In the genomic region with DNA sequence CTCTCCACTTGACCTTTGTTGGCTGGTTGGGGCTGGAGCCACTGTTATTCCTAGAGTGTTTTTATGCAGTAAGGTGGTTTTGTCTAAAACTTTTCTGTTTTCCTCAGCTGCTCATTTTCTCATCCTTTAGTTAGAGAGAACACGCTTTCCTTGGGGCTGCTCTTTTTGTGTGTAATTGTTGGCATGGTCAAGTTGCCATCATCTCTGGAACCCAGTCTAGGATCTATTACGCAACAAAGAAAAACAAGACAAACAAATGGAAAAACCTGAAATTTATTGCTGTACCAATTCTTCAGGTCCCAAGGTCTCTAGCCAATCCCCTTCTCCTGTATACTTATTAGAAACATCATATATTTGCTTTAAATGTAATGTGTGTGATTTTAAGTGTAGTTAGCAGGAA, we compare ENCODE assay signal across 7 cellular contexts.
"Had no signal": no experiment of that assay in that cellular context is flagged by ENCODE, and none has a peak within 500 bp of the region (broad histone marks: within the 10 kb centered on the region; RNA-seq: fewer than 3 reads in every experiment).

No MANE protein-coding gene starts in this region.

- H3K4me2 ChIP-seq: KMS-11 had no signal

- FAIRE-seq: H54 had no signal

- DNase-seq: GM23248, GOT3, H9, HCEC 1CT, KBM-7 had no signal

- H3K27ac ChIP-seq: GM23248, KMS-11 had no signal

- H3K4me3 ChIP-seq: GM23248 had no signal
